19 cellular contexts compared by ENCODE assay signal in the genomic region with DNA sequence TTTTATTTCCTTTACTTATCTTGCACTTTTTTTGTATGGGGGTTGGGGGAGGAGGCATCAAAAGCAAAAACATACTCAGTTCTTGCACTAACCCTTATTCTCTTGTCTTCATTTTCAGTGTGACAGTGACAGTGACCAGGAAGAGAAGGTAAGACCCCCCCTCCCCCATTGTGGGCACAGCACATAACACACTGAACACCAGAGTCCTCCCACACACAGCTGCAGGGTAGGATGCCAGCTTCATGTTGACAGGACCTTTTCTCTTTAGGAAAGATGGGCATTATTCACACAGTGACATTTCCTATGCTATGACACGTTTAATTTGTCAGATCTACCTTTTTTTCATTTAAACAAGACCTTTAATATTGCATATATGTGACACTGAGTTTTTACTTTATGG.
DNase-seq lines count a peak whose midpoint lies in the region; ATAC-seq and TF ChIP-seq lines count a peak whose summit lies in the region.
"Had no signal": no experiment of that assay in that cellular context is flagged by ENCODE, and none has a peak within 500 bp of the region (broad histone marks: within the 10 kb centered on the region; RNA-seq: fewer than 3 reads in every experiment).

No MANE protein-coding gene starts in this region.

- H3K4me1 Mint-ChIP-seq in activated CD8-positive, alpha-beta T cell treated with anti-CD3 and anti-CD28 coated beads for 36 hours (ENCODE audit: low read depth), result peaks cover 6% of the 10 kb centered on the region
- peaks cover 4% of the 10 kb centered on the region for H3K4me1 Mint-ChIP-seq in activated CD8-positive, alpha-beta T cell treated with anti-CD3 and anti-CD28 coated beads, Interleukin-2, amount 10 ng/mL, durations not matched to agents 7 days and 5 days (ENCODE audit: low read depth)
- H3K4me1 Mint-ChIP-seq: CD4-positive, CD25-positive, alpha-beta regulatory T cell had no signal

- POLR2A ChIA-PET in activated CD8-positive, alpha-beta T cell treated with anti-CD3 and anti-CD28 coated beads for 36 hours (lab: Charles Lee), result no interaction called here
- POLR2A ChIA-PET in activated CD8-positive, alpha-beta T cell treated with anti-CD3 and anti-CD28 coated beads, Interleukin-2, amount 10 ng/mL, durations not matched to agents 7 days and 5 days (lab: Charles Lee), result no interaction called here

- H3K4me3 ChIP-seq in DND-41 (ENCODE audit: low read depth in 1 of 2, low read length in 2 of 2), result no peak overlapping the region
- no peak overlapping the region for H3K4me3 ChIP-seq in OCI-LY1 (ENCODE audit: low read depth, low read length, poor library complexity, severe bottlenecking)
- no peak overlapping the region for H3K4me3 ChIP-seq in osteoblast (ENCODE audit: insufficient read depth, low read length)
- H3K4me3 ChIP-seq: A549 had no signal

- intact Hi-C loops in activated CD8-positive, alpha-beta T cell treated with anti-CD3 and anti-CD28 coated beads for 36 hours (cut with micrococcal nuclease), result no loop called here

- CTCF ChIA-PET in activated CD8-positive, alpha-beta T cell treated with anti-CD3 and anti-CD28 coated beads for 36 hours (lab: Charles Lee), result no interaction called here
- CTCF ChIA-PET in activated CD8-positive, alpha-beta T cell treated with anti-CD3 and anti-CD28 coated beads, Interleukin-2, amount 10 ng/mL, durations not matched to agents 7 days and 5 days (lab: Charles Lee), result no interaction called here

- peak; percentile 43 for DNase-seq in activated CD8-positive, alpha-beta T cell treated with anti-CD3 and anti-CD28 coated beads for 36 hours
- DNase-seq in activated CD8-positive, alpha-beta T cell treated with anti-CD3 and anti-CD28 coated beads, Interleukin-2, amount 10 ng/mL, durations not matched to agents 7 days and 5 days, result no peak
- DNase-seq in DND-41 (peak; percentile 42), osteoblast (ENCODE audit: insufficient read length, low spot score, missing footprints) (peak; percentile 65), A172 (ENCODE audit: low spot score) (no peak)
- no peak for DNase-seq in stimulated activated CD4-positive, alpha-beta T cell treated with anti-CD3 and anti-CD28 coated beads, Interleukin-4, amount 100 ng/mL, for 4 hours
- DNase-seq: AML-193; Caco-2; CD4-positive, CD25-positive, alpha-beta regulatory T cell; DMS79; GF-D8; GOT3; H7; HFFc6 had no signal

- H2AFZ ChIP-seq in DND-41 (ENCODE audit: low read depth, low read length) (no peak overlapping the region), OCI-LY1 (ENCODE audit: low read length) (no peak overlapping the region), osteoblast (ENCODE audit: low read length) (no peak overlapping the region)

- no peak overlapping the region for H3K27ac Mint-ChIP-seq in activated CD8-positive, alpha-beta T cell treated with anti-CD3 and anti-CD28 coated beads for 36 hours
- no peak overlapping the region for H3K27ac Mint-ChIP-seq in activated CD8-positive, alpha-beta T cell treated with anti-CD3 and anti-CD28 coated beads, Interleukin-2, amount 10 ng/mL, durations not matched to agents 7 days and 5 days
- H3K27ac Mint-ChIP-seq: CD4-positive, CD25-positive, alpha-beta regulatory T cell; HFFc6 had no signal

- ATAC-seq in activated CD8-positive, alpha-beta T cell treated with anti-CD3 and anti-CD28 coated beads for 36 hours, result peak; percentile 39
- ATAC-seq in activated CD8-positive, alpha-beta T cell treated with anti-CD3 and anti-CD28 coated beads, Interleukin-2, amount 10 ng/mL, durations not matched to agents 7 days and 5 days, result no peak
- peak; percentile 75 for ATAC-seq in DND-41 (ENCODE audit: insufficient read depth, low read depth)
- ATAC-seq in GM18498 (IDR thresholded peaks at IDR 0.05; ENCODE audit: unreplicated experiment), result no peak
- ATAC-seq: A549, HCT116 had no signal

- no peak for TF ChIP-seq CTCF in activated CD8-positive, alpha-beta T cell treated with anti-CD3 and anti-CD28 coated beads for 36 hours (IDR thresholded peaks at IDR 0.05)
- no peak for TF ChIP-seq CTCF in DND-41 (IDR thresholded peaks at IDR 0.05; ENCODE audit: borderline replicate concordance, extremely low read depth, low read length, poor library complexity, severe bottlenecking)
- no peak for TF ChIP-seq CTCF in OCI-LY1 (IDR thresholded peaks at IDR 0.05; ENCODE audit: low read length)
- TF ChIP-seq CTCF in osteoblast (IDR thresholded peaks at IDR 0.05; ENCODE audit: extremely low read depth, low read depth, low read length), result no peak

- H4K20me1 ChIP-seq in DND-41 (ENCODE audit: insufficient read depth, low read length) (no peaks in the 10 kb centered on the region; the same call in 1 of the 2 replicates), OCI-LY1 (ENCODE audit: insufficient read depth, low read length) (no peaks in the 10 kb centered on the region), osteoblast (ENCODE audit: insufficient read depth, low read length) (no peaks in the 10 kb centered on the region)

- H3K27ac ChIP-seq in DND-41 (ENCODE audit: low read length) (no peak overlapping the region), OCI-LY1 (ENCODE audit: low read depth, low read length, poor library complexity, severe bottlenecking) (peak overlapping the region; percentile 47), osteoblast (ENCODE audit: low read depth, low read length) (no peak overlapping the region)
- H3K27ac ChIP-seq: A549, HL-60 had no signal

- no peaks in the 10 kb centered on the region for H3F3A ChIP-seq in OCI-LY1 (ENCODE audit: insufficient read depth, low read length)

- H3K9me3 ChIP-seq in DND-41 (ENCODE audit: insufficient read depth, low read length, severe bottlenecking) (no peaks in the 10 kb centered on the region), OCI-LY1 (ENCODE audit: low read length) (no peaks in the 10 kb centered on the region), osteoblast (ENCODE audit: low read depth, low read length) (no peaks in the 10 kb centered on the region)
- H3K9me3 ChIP-seq: A549, Caco-2 had no signal

- H3K27me3 Mint-ChIP-seq in activated CD8-positive, alpha-beta T cell treated with anti-CD3 and anti-CD28 coated beads for 36 hours, result no peaks in the 10 kb centered on the region
- H3K27me3 Mint-ChIP-seq in activated CD8-positive, alpha-beta T cell treated with anti-CD3 and anti-CD28 coated beads, Interleukin-2, amount 10 ng/mL, durations not matched to agents 7 days and 5 days (ENCODE audit: low read depth), result no peaks in the 10 kb centered on the region
- H3K27me3 Mint-ChIP-seq: CD4-positive, CD25-positive, alpha-beta regulatory T cell had no signal

- H3K4me2 ChIP-seq in DND-41 (ENCODE audit: insufficient read depth, low read length) (no peak overlapping the region), OCI-LY1 (ENCODE audit: low read length) (no peak overlapping the region), osteoblast (ENCODE audit: insufficient read depth, low read length) (no peak overlapping the region)
- H3K4me2 ChIP-seq: A549 had no signal

- no peaks in the 10 kb centered on the region for H3K9me3 Mint-ChIP-seq in activated CD8-positive, alpha-beta T cell treated with anti-CD3 and anti-CD28 coated beads for 36 hours
- H3K9me3 Mint-ChIP-seq in activated CD8-positive, alpha-beta T cell treated with anti-CD3 and anti-CD28 coated beads, Interleukin-2, amount 10 ng/mL, durations not matched to agents 7 days and 5 days (ENCODE audit: insufficient read depth), result no peaks in the 10 kb centered on the region

- H3K79me2 ChIP-seq in DND-41 (ENCODE audit: insufficient read depth, low read length) (no peaks in the 10 kb centered on the region), OCI-LY1 (ENCODE audit: insufficient read depth, low read length) (no peaks in the 10 kb centered on the region), osteoblast (ENCODE audit: insufficient read depth, low read length) (no peaks in the 10 kb centered on the region)

- no peaks in the 10 kb centered on the region for H3K36me3 Mint-ChIP-seq in activated CD8-positive, alpha-beta T cell treated with anti-CD3 and anti-CD28 coated beads for 36 hours (ENCODE audit: low read depth)
- no peaks in the 10 kb centered on the region for H3K36me3 Mint-ChIP-seq in activated CD8-positive, alpha-beta T cell treated with anti-CD3 and anti-CD28 coated beads, Interleukin-2, amount 10 ng/mL, durations not matched to agents 7 days and 5 days (ENCODE audit: low read depth)
- H3K36me3 Mint-ChIP-seq: CD4-positive, CD25-positive, alpha-beta regulatory T cell had no signal

- H3K36me3 ChIP-seq in DND-41 (ENCODE audit: insufficient read depth, low read length), result no peaks in the 10 kb centered on the region
- no peaks in the 10 kb centered on the region; the same call in 1 of the 2 replicates for H3K36me3 ChIP-seq in OCI-LY1 (ENCODE audit: insufficient read depth, low read length)
- H3K36me3 ChIP-seq in osteoblast (ENCODE audit: insufficient read depth, low read length), result no peaks in the 10 kb centered on the region

- no peaks in the 10 kb centered on the region for H3K9me2 ChIP-seq in OCI-LY1 (ENCODE audit: low read depth, low read length)

- H3K9ac ChIP-seq in DND-41 (ENCODE audit: low read depth, low read length) (no peak overlapping the region), OCI-LY1 (ENCODE audit: low read length) (no peak overlapping the region)

- H3K27me3 ChIP-seq in DND-41 (ENCODE audit: insufficient read depth, low read length, poor library complexity) (no peaks in the 10 kb centered on the region), OCI-LY1 (ENCODE audit: insufficient read depth, low read length) (no peaks in the 10 kb centered on the region), osteoblast (ENCODE audit: insufficient read depth, low read length) (no peaks in the 10 kb centered on the region)

- H3K4me1 ChIP-seq in DND-41 (ENCODE audit: insufficient read depth, low read length), result peaks cover 11% of the 10 kb centered on the region
- peaks cover 31% of the 10 kb centered on the region for H3K4me1 ChIP-seq in OCI-LY1 (ENCODE audit: insufficient read depth, low read length, severe bottlenecking)
- H3K4me1 ChIP-seq in osteoblast (ENCODE audit: insufficient read depth, low read length), result no peaks in the 10 kb centered on the region
- H3K4me1 ChIP-seq: A549 had no signal

- no peak overlapping the region for H3K4me3 Mint-ChIP-seq in activated CD8-positive, alpha-beta T cell treated with anti-CD3 and anti-CD28 coated beads for 36 hours
- H3K4me3 Mint-ChIP-seq in activated CD8-positive, alpha-beta T cell treated with anti-CD3 and anti-CD28 coated beads, Interleukin-2, amount 10 ng/mL, durations not matched to agents 7 days and 5 days, result no peak overlapping the region
- H3K4me3 Mint-ChIP-seq: CD4-positive, CD25-positive, alpha-beta regulatory T cell; HFFc6 had no signal

Comparison
In these comparisons a context has a peak if more than half of its experiments do, and no peak if none do; other contexts are left out.
1. ATAC-seq: peak in activated CD8-positive, alpha-beta T cell treated with anti-CD3 and anti-CD28 coated beads for 36 hours (single experiment) and DND-41 (single experiment); none in activated CD8-positive, alpha-beta T cell treated with anti-CD3 and anti-CD28 coated beads, Interleukin-2, amount 10 ng/mL, durations not matched to agents 7 days and 5 days (single experiment) and GM18498 (single experiment).
2. DNase-seq: peak in activated CD8-positive, alpha-beta T cell treated with anti-CD3 and anti-CD28 coated beads for 36 hours (single experiment), DND-41 (single experiment) and osteoblast (single experiment); none in activated CD8-positive, alpha-beta T cell treated with anti-CD3 and anti-CD28 coated beads, Interleukin-2, amount 10 ng/mL, durations not matched to agents 7 days and 5 days (single experiment), A172 (single experiment) and stimulated activated CD4-positive, alpha-beta T cell treated with anti-CD3 and anti-CD28 coated beads, Interleukin-4, amount 100 ng/mL, for 4 hours (0 of 2).